In the genomic region with DNA sequence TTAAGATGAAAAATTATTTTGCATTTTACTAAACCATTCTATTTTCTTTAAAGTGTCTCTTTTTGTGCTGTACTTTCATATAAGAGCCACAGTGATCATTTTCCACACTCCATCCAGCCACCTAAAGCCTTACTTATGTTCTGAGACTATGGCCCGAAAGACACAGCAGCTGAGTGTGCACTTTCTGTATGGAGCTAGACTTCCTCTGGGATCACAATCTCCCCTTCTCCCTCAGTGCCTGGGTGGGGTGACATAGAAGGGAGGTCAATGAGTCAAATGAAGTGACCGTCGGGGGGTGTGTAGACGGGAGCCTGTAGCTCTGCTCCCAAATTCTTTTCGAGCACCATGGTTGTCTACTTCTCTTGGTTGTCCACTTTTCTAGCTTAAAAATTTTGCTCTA, we compare ENCODE assay signal across 1 cellular context.
TF ChIP-seq lines count a peak whose summit lies in the region.

No MANE protein-coding gene starts in this region.

TF ChIP-seq in IMR-90, 13 proteins besides CTCF, POLR2A, EP300 and RAD21 (continued from another document):
- TF ChIP-seq MAZ (IDR thresholded peaks at IDR 0.05; ENCODE audit: borderline replicate concordance, low read depth, low read length) (no peak), RFX5 (IDR thresholded peaks at IDR 0.05; ENCODE audit: low read depth, low read length) (no peak), MAFK (IDR thresholded peaks at IDR 0.05; ENCODE audit: low read depth, low read length) (no peak), NFE2L2 (IDR thresholded peaks at IDR 0.05; ENCODE audit: low read depth, low read length) (no peak), CEBPB (IDR thresholded peaks at IDR 0.05; ENCODE audit: low read depth, low read length) (no peak), BHLHE40 (IDR thresholded peaks at IDR 0.05; ENCODE audit: low read depth, low read length) (no peak), RCOR1 (IDR thresholded peaks at IDR 0.05; ENCODE audit: insufficient replicate concordance, low read length) (no peak), SMC3 (IDR thresholded peaks at IDR 0.05; ENCODE audit: low read depth, low read length) (no peak)
- TF ChIP-seq, protein P1, sequence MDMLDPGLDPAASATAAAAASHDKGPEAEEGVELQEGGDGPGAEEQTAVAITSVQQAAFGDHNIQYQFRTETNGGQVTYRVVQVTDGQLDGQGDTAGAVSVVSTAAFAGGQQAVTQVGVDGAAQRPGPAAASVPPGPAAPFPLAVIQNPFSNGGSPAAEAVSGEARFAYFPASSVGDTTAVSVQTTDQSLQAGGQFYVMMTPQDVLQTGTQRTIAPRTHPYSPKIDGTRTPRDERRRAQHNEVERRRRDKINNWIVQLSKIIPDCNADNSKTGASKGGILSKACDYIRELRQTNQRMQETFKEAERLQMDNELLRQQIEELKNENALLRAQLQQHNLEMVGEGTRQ (IDR thresholded peaks at IDR 0.05; ENCODE audit: low read depth, low read length) = no peak
